ENCODE assay signal across 8 cellular contexts in the genomic region with DNA sequence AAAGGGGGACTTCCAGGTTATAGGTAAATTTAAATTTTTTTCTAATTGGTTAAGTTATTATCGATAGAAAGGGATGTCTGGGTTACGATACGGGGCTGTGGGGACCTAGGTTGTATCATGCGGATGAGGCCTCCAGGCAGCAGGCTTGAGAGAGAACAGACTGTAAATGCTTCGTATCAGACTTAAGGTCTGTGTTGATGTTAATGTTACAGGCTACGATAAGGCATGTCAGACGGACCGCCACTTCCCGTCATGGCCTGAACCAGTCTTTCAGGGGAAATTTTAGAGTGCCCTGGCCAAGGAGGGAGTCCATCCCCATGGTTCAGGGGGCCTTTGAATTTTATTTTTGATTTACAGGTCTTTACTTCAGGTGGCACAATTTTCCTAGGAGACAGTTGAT. TPM values are rescaled to one million over a fixed set of nuclear protein-coding genes. Genes with fewer than 3 reads are reported as not detected.
A peak's percentile ranks its signal among the peaks of the same experiment; 100 is the strongest.
DNase-seq lines count a peak whose midpoint lies in the region; ATAC-seq and TF ChIP-seq lines count a peak whose summit lies in the region.
"Had no signal": no experiment of that assay in that cellular context is flagged by ENCODE, and none has a peak within 500 bp of the region (broad histone marks: within the 10 kb centered on the region; RNA-seq: fewer than 3 reads in every experiment).

No MANE protein-coding gene starts in this region.

- no peak for TF ChIP-seq EP300 in gastroesophageal sphincter (IDR thresholded peaks at IDR 0.05)

- H3K4me1 ChIP-seq in HUES64 (ENCODE audit: insufficient read depth, low read length): 0 out of 2 replicates have a peak, but pooled peaks cover 5% of the 10 kb centered on the region
- H3K4me1 ChIP-seq in gastroesophageal sphincter: peaks cover 13 to 82% (median 33%) of the 10 kb centered on the region in 3 donors
- H3K4me1 ChIP-seq in spleen: peaks cover 70 to 100% (median 92%) of the 10 kb centered on the region in 6 donors

- in situ Hi-C loops in G401 (cut with HindIII; ENCODE audit: low sequenced_read_pairs): no loop called here

- no peak overlapping the region for H3K9ac ChIP-seq in HUES64 (ENCODE audit: low read depth, low read length)

- 82% methylated on average over 9 of the region's 9 CpGs for WGBS in HUES64
- 32% methylated on average over 9 of the region's 9 CpGs; no CpG with 5 or more reads in 1 of the 2 donors for WGBS in gastroesophageal sphincter (ENCODE audit: low coverage in 1 of 2), 2 donors
- 66 to 86% (median 77%) methylated on average over 9 of the region's 9 CpGs for WGBS in spleen, 5 donors

- H3K27ac ChIP-seq in HUES64 (ENCODE audit: low read depth, low read length): no peak overlapping the region
- H3K27ac ChIP-seq in VCaP: peak overlapping the region; percentile 95
- H3K27ac ChIP-seq in gastroesophageal sphincter: peak overlapping the region; percentile 25 to 90 (median 82)
- peak overlapping the region; percentile 29 to 93 (median 88) for H3K27ac ChIP-seq in spleen

- H3K27me3 ChIP-seq in HUES64 (ENCODE audit: insufficient read depth, low read length): peaks cover 59% of the 10 kb centered on the region
- H3K27me3 ChIP-seq in gastroesophageal sphincter: no peaks in the 10 kb centered on the region
- H3K27me3 ChIP-seq in spleen (replicated peaks in 1 of 7): no peaks in the 10 kb centered on the region

- peak overlapping the region; percentile 52; the same call in 1 of the 2 replicates for H3K4me3 ChIP-seq in HUES64 (ENCODE audit: low read length)
- no peak overlapping the region for H3K4me3 ChIP-seq in gastroesophageal sphincter
- peak overlapping the region in 2 of 8 donors; percentile 43 to 68 for H3K4me3 ChIP-seq in spleen

- H3K9me3 ChIP-seq in HUES64 (ENCODE audit: insufficient read depth, low read depth, low read length) (no peaks in the 10 kb centered on the region), gastroesophageal sphincter (no peaks in the 10 kb centered on the region), spleen (no peaks in the 10 kb centered on the region)

- ATAC-seq in gastroesophageal sphincter: no peak
- no peak for ATAC-seq in HG03460 (IDR thresholded peaks at IDR 0.05; ENCODE audit: unreplicated experiment)
- no peak for ATAC-seq in HG02870 (IDR thresholded peaks at IDR 0.05; ENCODE audit: unreplicated experiment)

- no peak for TF ChIP-seq POLR2A in gastroesophageal sphincter (IDR thresholded peaks at IDR 0.05)
- peak in 1 of 3 donors; percentile 10 for TF ChIP-seq POLR2A in spleen (IDR thresholded peaks at IDR 0.05)

- no peak for TF ChIP-seq CTCF in VCaP (conservative IDR thresholded peaks at IDR 0.05)
- no peak for TF ChIP-seq CTCF in gastroesophageal sphincter (IDR thresholded peaks at IDR 0.05)
- TF ChIP-seq CTCF in spleen (IDR thresholded peaks at IDR 0.05 in 8 of 11, conservative IDR thresholded peaks at IDR 0.05 in 3 of 11): no peak

- intact Hi-C loops in spleen (cut with DNase I; ENCODE audit: low total_unique reads): no loop called here

- H3K36me3 ChIP-seq in HUES64 (ENCODE audit: insufficient read depth, low read length) (no peaks in the 10 kb centered on the region), gastroesophageal sphincter (no peaks in the 10 kb centered on the region), spleen (no peaks in the 10 kb centered on the region)

- DNase-seq in spleen (peak; percentile 69), G401 (ENCODE audit: low spot score) (no peak)
- DNase-seq: left colon had no signal

RNA-seq across cellular contexts. Expression of gene ABCG1, which starts 16.7 kb away (rescaled TPM):
- 1.7 TPM for polyA plus RNA-seq in HUES64 (2013, experiment 1 of 2)
- 2.2 TPM for polyA plus RNA-seq in HUES64 (2013, experiment 2 of 2)
- 10 to 100 TPM; 15.9 to 21.8 (median 18.0) TPM for total RNA-seq in gastroesophageal sphincter
- total RNA-seq in spleen: 100 to 1,000 TPM in 5 of 7 donors, 10 to 100 TPM in 2; 76.7 to 143 (median 103) TPM
- 10 to 100 TPM; 14.6 to 17.0 (median 15.6) TPM for polyA plus RNA-seq in spleen
- 2.0 and 6.0 TPM in 2 replicates for total RNA-seq in G401 (2014; rRNA removed; shearing (Covaris generic))
